In genomic region chr14:68793734-68794129, GRCh38 we compare ENCODE assay signal across 8 cellular contexts. TPM values are rescaled to one million over a fixed set of nuclear protein-coding genes. Genes with fewer than 3 reads are reported as not detected.
DNase-seq lines count a peak whose midpoint lies in the region; ATAC-seq and TF ChIP-seq lines count a peak whose summit lies in the region.

No MANE protein-coding gene starts in this region.

- H3K27me3 Mint-ChIP-seq in activated CD4-positive, alpha-beta T cell treated with anti-CD3 and anti-CD28 coated beads, Interleukin-2, amount 10 ng/mL, durations not matched to agents 7 days and 5 days: no peaks in the 10 kb centered on the region
- H3K27me3 Mint-ChIP-seq in glutamatergic neuron (ENCODE audit: unreplicated experiment): peaks cover 18% of the 10 kb centered on the region

- DNase-seq in HEK293T (ENCODE audit: extremely low spot score) (no peak), glutamatergic neuron (peak; percentile 9), retinal pigment epithelial cell (ENCODE audit: low read depth) (no peak), NCI-H82 treated with DMSO at 0.1 percent for 48 hours (lab: John Stamatoyannopoulos, UW; ENCODE audit: unreplicated experiment) (no peak), posterior vena cava (ENCODE audit: low spot score) (no peak)
- no peak for DNase-seq in activated CD4-positive, alpha-beta T cell treated with anti-CD3 and anti-CD28 coated beads, Interleukin-2, amount 10 ng/mL, durations not matched to agents 7 days and 5 days

- peaks cover 36% of the 10 kb centered on the region for H3K4me1 Mint-ChIP-seq in activated CD4-positive, alpha-beta T cell treated with anti-CD3 and anti-CD28 coated beads, Interleukin-2, amount 10 ng/mL, durations not matched to agents 7 days and 5 days
- peaks cover 6% of the 10 kb centered on the region for H3K4me1 Mint-ChIP-seq in glutamatergic neuron (ENCODE audit: low read depth, unreplicated experiment)

- peaks cover 45% of the 10 kb centered on the region for H3K36me3 Mint-ChIP-seq in activated CD4-positive, alpha-beta T cell treated with anti-CD3 and anti-CD28 coated beads, Interleukin-2, amount 10 ng/mL, durations not matched to agents 7 days and 5 days (ENCODE audit: low read depth)
- no peaks in the 10 kb centered on the region for H3K36me3 Mint-ChIP-seq in glutamatergic neuron (ENCODE audit: unreplicated experiment)

- H3K4me3 Mint-ChIP-seq in activated CD4-positive, alpha-beta T cell treated with anti-CD3 and anti-CD28 coated beads, Interleukin-2, amount 10 ng/mL, durations not matched to agents 7 days and 5 days: peak overlapping the region; percentile 88
- peak overlapping the region; percentile 95 for H3K4me3 Mint-ChIP-seq in glutamatergic neuron (ENCODE audit: unreplicated experiment)

- intact Hi-C loops in posterior vena cava (cut with DNase I): loop anchor here (2.0 to 10.0 kb wide), 4 partner anchors 23 to 546 kb away; no protein-coding TSS in a partner anchor

- CTCF ChIA-PET in HEK293T (lab: Yijun Ruan, JAX): no interaction called here
- CTCF ChIA-PET in activated CD4-positive, alpha-beta T cell treated with anti-CD3 and anti-CD28 coated beads, Interleukin-2, amount 10 ng/mL, durations not matched to agents 7 days and 5 days (lab: Charles Lee): interaction anchor here (1.1 to 2.2 kb wide), 4 partner anchors 10 to 100 kb away, joined by 3 to 10 read pairs (median 5); no protein-coding TSS in a partner anchor

- TF ChIP-seq CTCF in glutamatergic neuron (IDR thresholded peaks at IDR 0.05; ENCODE audit: partially characterized antibody, unreplicated experiment) (no peak), retinal pigment epithelial cell (conservative IDR thresholded peaks at IDR 0.05; ENCODE audit: low read depth, low read length) (no peak)

- ATAC-seq in GM18873 (IDR thresholded peaks at IDR 0.05; ENCODE audit: low FRiP score, unreplicated experiment) (no peak), GM18502 (IDR thresholded peaks at IDR 0.05; ENCODE audit: poor library complexity, unreplicated experiment) (no peak)

- H3K27ac Mint-ChIP-seq in activated CD4-positive, alpha-beta T cell treated with anti-CD3 and anti-CD28 coated beads, Interleukin-2, amount 10 ng/mL, durations not matched to agents 7 days and 5 days: peak overlapping the region; percentile 100
- no peak overlapping the region for H3K27ac Mint-ChIP-seq in glutamatergic neuron (ENCODE audit: unreplicated experiment)

- H3K4me3 ChIP-seq in retinal pigment epithelial cell (ENCODE audit: low read length): peak overlapping the region; percentile 100

- no peaks in the 10 kb centered on the region for H3K9me3 Mint-ChIP-seq in activated CD4-positive, alpha-beta T cell treated with anti-CD3 and anti-CD28 coated beads, Interleukin-2, amount 10 ng/mL, durations not matched to agents 7 days and 5 days
- H3K9me3 Mint-ChIP-seq in glutamatergic neuron (ENCODE audit: unreplicated experiment): peaks cover 2% of the 10 kb centered on the region

- POLR2A ChIA-PET in HEK293T (lab: Yijun Ruan, JAX): interaction anchor here (0.8 to 5.3 kb wide), 13 partner anchors 9 to 853 kb away, joined by 3 to 63 read pairs (median 5); no protein-coding TSS in a partner anchor
- POLR2A ChIA-PET in activated CD4-positive, alpha-beta T cell treated with anti-CD3 and anti-CD28 coated beads, Interleukin-2, amount 10 ng/mL, durations not matched to agents 7 days and 5 days (lab: Charles Lee): interaction anchor here (0.6 to 3.4 kb wide), 5 partner anchors 13 to 259 kb away, joined by 3 to 17 read pairs (median 5); no protein-coding TSS in a partner anchor

TF ChIP-seq in HEK293T, 16 proteins besides CTCF, POLR2A, EP300 and RAD21:
- TF ChIP-seq NFRKB (IDR thresholded peaks at IDR 0.05): no peak
- TF ChIP-seq TARDBP (IDR thresholded peaks at IDR 0.05): peak; percentile 41; the same call in 1 of the 2 replicates

RNA-seq across cellular contexts. Expression of gene ZFP36L1, which starts 0.9 kb away (rescaled TPM):
- total RNA-seq in activated CD4-positive, alpha-beta T cell treated with anti-CD3 and anti-CD28 coated beads, Interleukin-2, amount 10 ng/mL, durations not matched to agents 7 days and 5 days: 10 to 100 TPM; 81.7 to 82.2 TPM
- 2.7 TPM for total RNA-seq in glutamatergic neuron (ENCODE audit: unreplicated experiment)
- total RNA-seq in posterior vena cava: 100 to 1,000 TPM; 311 to 319 TPM

Comparison
In these comparisons a context has a peak if more than half of its experiments do, and no peak if none do; other contexts are left out.
1. RNA of gene ZFP36L1, which starts 0.9 kb away (total RNA-seq): 311 to 319 TPM in posterior vena cava and 81.7 to 82.2 TPM in activated CD4-positive, alpha-beta T cell treated with anti-CD3 and anti-CD28 coated beads, Interleukin-2, amount 10 ng/mL, durations not matched to agents 7 days and 5 days; 2.7 TPM in glutamatergic neuron (single experiment); every median in the first group is over 10 times any median in the second.